In genomic region chr5:61307611-61308010, GRCh38 we compare ENCODE assay signal across 17 cellular contexts. TPM values are rescaled to one million over a fixed set of nuclear protein-coding genes. Genes with fewer than 3 reads are reported as not detected.
A peak's percentile ranks its signal among the peaks of the same experiment; 100 is the strongest.
DNase-seq lines count a peak whose midpoint lies in the region; ATAC-seq and TF ChIP-seq lines count a peak whose summit lies in the region.
"Had no signal": no experiment of that assay in that cellular context is flagged by ENCODE, and none has a peak within 500 bp of the region (broad histone marks: within the 10 kb centered on the region; RNA-seq: fewer than 3 reads in every experiment).

No MANE protein-coding gene starts in this region.

- H3K4me1 ChIP-seq in KMS-11 (ENCODE audit: low read depth, poor library complexity, severe bottlenecking) = peaks cover 32% of the 10 kb centered on the region
- H3K4me1 ChIP-seq: Peyer's patch had no signal

- no peaks in the 10 kb centered on the region for H4K20me1 ChIP-seq in KMS-11 (ENCODE audit: insufficient read depth)

- peak overlapping the region; percentile 8 for H3K4me3 Mint-ChIP-seq in activated CD4-positive, alpha-beta T cell treated with anti-CD3 and anti-CD28 coated beads, Interleukin-2, amount 10 ng/mL, durations not matched to agents 24 days and 14 days
- H3K4me3 Mint-ChIP-seq in activated T-helper 2 cell treated with anti-CD3 and anti-CD28 coated beads, Interferon-gamma antibody, Interleukin-2, Interleukin-4, amounts not matched to agents 10 μg/mL and 5 μg/mL and 100 μg/mL, durations not matched to agents 14 hours and 24 hours and 36 hours (ENCODE audit: low read depth) = no peak overlapping the region

- no peaks in the 10 kb centered on the region for H3K36me3 ChIP-seq in KMS-11 (ENCODE audit: insufficient read depth)
- no peaks in the 10 kb centered on the region for H3K36me3 ChIP-seq in MG63
- H3K36me3 ChIP-seq: Peyer's patch had no signal

- peaks cover 16% of the 10 kb centered on the region for H3K4me1 Mint-ChIP-seq in activated CD4-positive, alpha-beta T cell treated with anti-CD3 and anti-CD28 coated beads, Interleukin-2, amount 10 ng/mL, durations not matched to agents 24 days and 14 days
- peaks cover 38% of the 10 kb centered on the region for H3K4me1 Mint-ChIP-seq in activated T-helper 2 cell treated with anti-CD3 and anti-CD28 coated beads, Interferon-gamma antibody, Interleukin-2, Interleukin-4, amounts not matched to agents 10 μg/mL and 5 μg/mL and 100 μg/mL, durations not matched to agents 14 hours and 24 hours and 36 hours (ENCODE audit: low read depth)

- H3K27me3 ChIP-seq in KMS-11 (ENCODE audit: insufficient read depth, low read depth) (no peaks in the 10 kb centered on the region), MG63 (no peaks in the 10 kb centered on the region)
- H3K27me3 ChIP-seq: Peyer's patch had no signal

- no peak overlapping the region for H3K9ac ChIP-seq in KMS-11

- no peak for TF ChIP-seq CTCF in KMS-11 (conservative IDR thresholded peaks at IDR 0.05; ENCODE audit: low read depth, low read length)

- H3K4me2 ChIP-seq in KMS-11 = peak overlapping the region; percentile 74

- H3K9me3 Mint-ChIP-seq in activated CD4-positive, alpha-beta T cell treated with anti-CD3 and anti-CD28 coated beads, Interleukin-2, amount 10 ng/mL, durations not matched to agents 24 days and 14 days = no peaks in the 10 kb centered on the region
- H3K9me3 Mint-ChIP-seq in activated T-helper 2 cell treated with anti-CD3 and anti-CD28 coated beads, Interferon-gamma antibody, Interleukin-2, Interleukin-4, amounts not matched to agents 10 μg/mL and 5 μg/mL and 100 μg/mL, durations not matched to agents 14 hours and 24 hours and 36 hours = no peaks in the 10 kb centered on the region
- H3K9me3 Mint-ChIP-seq: CD14-positive monocyte had no signal

- peak overlapping the region; percentile 76; the same call in 1 of the 2 replicates for H2AFZ ChIP-seq in KMS-11 (ENCODE audit: low read depth)

- H3K27ac Mint-ChIP-seq in activated CD4-positive, alpha-beta T cell treated with anti-CD3 and anti-CD28 coated beads, Interleukin-2, amount 10 ng/mL, durations not matched to agents 24 days and 14 days = no peak overlapping the region
- H3K27ac Mint-ChIP-seq in activated T-helper 2 cell treated with anti-CD3 and anti-CD28 coated beads, Interferon-gamma antibody, Interleukin-2, Interleukin-4, amounts not matched to agents 10 μg/mL and 5 μg/mL and 100 μg/mL, durations not matched to agents 14 hours and 24 hours and 36 hours = peak overlapping the region; percentile 95

- no peaks in the 10 kb centered on the region for H3K9me3 ChIP-seq in MG63
- H3K9me3 ChIP-seq: Peyer's patch had no signal

- peak overlapping the region; percentile 63; the same call in 1 of the 2 replicates for H3K27ac ChIP-seq in KMS-11
- H3K27ac ChIP-seq: Peyer's patch had no signal

- no peaks in the 10 kb centered on the region for H3K79me2 ChIP-seq in KMS-11 (ENCODE audit: insufficient read depth, low read depth)

- no peak overlapping the region for H3K4me3 ChIP-seq in KMS-11 (IDR thresholded peaks at IDR 0.05; ENCODE audit: insufficient read depth, low read depth, low read length)
- no peak overlapping the region for H3K4me3 ChIP-seq in MG63
- H3K4me3 ChIP-seq: Peyer's patch had no signal

- intact Hi-C loops in activated CD4-positive, alpha-beta T cell treated with anti-CD3 and anti-CD28 coated beads, Interleukin-2, amount 10 ng/mL, durations not matched to agents 24 days and 14 days (cut with micrococcal nuclease) = loop anchor here (2.0 kb wide), 1 partner anchor 31 kb away; no protein-coding TSS in a partner anchor
- intact Hi-C loops in activated T-helper 2 cell treated with anti-CD3 and anti-CD28 coated beads, Interferon-gamma antibody, Interleukin-2, Interleukin-4, amounts not matched to agents 10 μg/mL and 5 μg/mL and 100 μg/mL, durations not matched to agents 14 hours and 24 hours and 36 hours (cut with micrococcal nuclease) = loop anchor here (10.0 kb wide), 1 partner anchor 143 kb away; the partner anchor contains the start of gene SMIM15

- ATAC-seq in GM18519 (IDR thresholded peaks at IDR 0.05; ENCODE audit: low FRiP score, unreplicated experiment) = no peak

- no peaks in the 10 kb centered on the region for H3K36me3 Mint-ChIP-seq in activated CD4-positive, alpha-beta T cell treated with anti-CD3 and anti-CD28 coated beads, Interleukin-2, amount 10 ng/mL, durations not matched to agents 24 days and 14 days (ENCODE audit: low read depth)
- no peaks in the 10 kb centered on the region for H3K36me3 Mint-ChIP-seq in activated T-helper 2 cell treated with anti-CD3 and anti-CD28 coated beads, Interferon-gamma antibody, Interleukin-2, Interleukin-4, amounts not matched to agents 10 μg/mL and 5 μg/mL and 100 μg/mL, durations not matched to agents 14 hours and 24 hours and 36 hours (ENCODE audit: low read depth)
- H3K36me3 Mint-ChIP-seq: CD14-positive monocyte had no signal

- DNase-seq in activated CD4-positive, alpha-beta T cell treated with anti-CD3 and anti-CD28 coated beads, Interleukin-2, amount 10 ng/mL, durations not matched to agents 24 days and 14 days = no peak
- DNase-seq in activated CD4-positive, alpha-beta T cell treated with anti-CD3 and anti-CD28 coated beads for 4 hours = no peak
- DNase-seq in activated T-helper 2 cell treated with anti-CD3 and anti-CD28 coated beads, Interferon-gamma antibody, Interleukin-2, Interleukin-4, amounts not matched to agents 10 μg/mL and 5 μg/mL and 100 μg/mL, durations not matched to agents 14 hours and 24 hours and 36 hours (ENCODE audit: low spot score) = no peak
- DNase-seq in renal cortical epithelial cell (ENCODE audit: low read depth) (peak; percentile 84), UCSD-AML1 (lab: John Stamatoyannopoulos, UW; ENCODE audit: unreplicated experiment) (no peak), MG63 (no peak)
- DNase-seq: COR-L47, GDM1, GOT3, NCI-H1436 treated with DMSO at 0.1 percent for 48 hours, NCI-H2081 treated with DMSO at 0.1 percent for 48 hours, NCI-H748 treated with DMSO at 0.1 percent for 48 hours, Peyer's patch, SHP77 had no signal

- H3K27me3 Mint-ChIP-seq in activated CD4-positive, alpha-beta T cell treated with anti-CD3 and anti-CD28 coated beads, Interleukin-2, amount 10 ng/mL, durations not matched to agents 24 days and 14 days = peaks cover 3% of the 10 kb centered on the region
- no peaks in the 10 kb centered on the region for H3K27me3 Mint-ChIP-seq in activated T-helper 2 cell treated with anti-CD3 and anti-CD28 coated beads, Interferon-gamma antibody, Interleukin-2, Interleukin-4, amounts not matched to agents 10 μg/mL and 5 μg/mL and 100 μg/mL, durations not matched to agents 14 hours and 24 hours and 36 hours (ENCODE audit: low read depth)

RNA-seq across cellular contexts. Expression of gene ZSWIM6, which starts 24.4 kb away (rescaled TPM):
- total RNA-seq in activated CD4-positive, alpha-beta T cell treated with anti-CD3 and anti-CD28 coated beads, Interleukin-2, amount 10 ng/mL, durations not matched to agents 24 days and 14 days = 7.4 and 7.9 TPM in 2 replicates
- total RNA-seq in activated T-helper 2 cell treated with anti-CD3 and anti-CD28 coated beads, Interferon-gamma antibody, Interleukin-2, Interleukin-4, amounts not matched to agents 10 μg/mL and 5 μg/mL and 100 μg/mL, durations not matched to agents 14 hours and 24 hours and 36 hours = 8.9 TPM in 2 replicates
- total RNA-seq in renal cortical epithelial cell = 11.6 and 20.7 TPM in 2 replicates
- 1.3 and 3.3 TPM in 2 replicates for total RNA-seq in MG63 (2014; rRNA removed; shearing (Covaris generic); ENCODE audit: low replicate concordance)
